Comparison of ENCODE assay signal across 27 cellular contexts in genomic region chr11:61119055-61119454, GRCh38. TPM values are rescaled to one million over a fixed set of nuclear protein-coding genes. Genes with fewer than 3 reads are reported as not detected.
DNase-seq lines count a peak whose midpoint lies in the region; ATAC-seq and TF ChIP-seq lines count a peak whose summit lies in the region.
"Had no signal": no experiment of that assay in that cellular context is flagged by ENCODE, and none has a peak within 500 bp of the region (broad histone marks: within the 10 kb centered on the region; RNA-seq: fewer than 3 reads in every experiment).

No MANE protein-coding gene starts in this region.

- peaks cover 85% of the 10 kb centered on the region for H3K36me3 ChIP-seq in CD4-positive, CD25-positive, alpha-beta regulatory T cell (ENCODE audit: control insufficient read depth, insufficient read depth, low read length)
- H3K36me3 ChIP-seq: pancreas, right atrium auricular region, SJCRH30, transverse colon had no signal

- POLR2A ChIA-PET in WTC11 (lab: Charles Lee) = interaction anchor here (0.6 to 1.0 kb wide), 2 partner anchors 28 to 49 kb away, joined by 3 to 5 read pairs; no protein-coding TSS in a partner anchor

- no peak for TF ChIP-seq CTCF in WTC11 (IDR thresholded peaks at IDR 0.05)

- H3K27ac ChIP-seq in CD4-positive, CD25-positive, alpha-beta regulatory T cell (ENCODE audit: insufficient read depth, low read length, poor library complexity, severe bottlenecking) = peak overlapping the region; percentile 43
- H3K27ac ChIP-seq: 22Rv1, pancreas, right atrium auricular region, SJCRH30, transverse colon had no signal

- no peak for ATAC-seq in CD4-positive, CD25-positive, alpha-beta regulatory T cell (ENCODE audit: low read depth in 2 of 2)
- ATAC-seq in WTC11 (peak; percentile 55), HG02870 (IDR thresholded peaks at IDR 0.05; ENCODE audit: unreplicated experiment) (no peak)
- no peak for ATAC-seq in central memory CD8-positive, alpha-beta T cell (replicated peaks; ENCODE audit: extremely low read depth, poor library complexity, severe bottlenecking)
- ATAC-seq: natural killer cell, Panc1 had no signal

- peaks cover 77% of the 10 kb centered on the region for H3K36me3 Mint-ChIP-seq in T-helper 1 cell treated with Interleukin-12 subunit alpha and Interleukin-12 subunit beta and Interleukin-4 antibody, amounts not matched to agents 30 μg/mL and 1 μg/mL, for 36 hours (ENCODE audit: low read depth)
- peaks cover 59% of the 10 kb centered on the region for H3K36me3 Mint-ChIP-seq in CD4-positive, CD25-positive, alpha-beta regulatory T cell
- no peaks in the 10 kb centered on the region for H3K36me3 Mint-ChIP-seq in WTC11
- H3K36me3 Mint-ChIP-seq in central memory CD8-positive, alpha-beta T cell (ENCODE audit: insufficient read depth) = peaks cover 73% of the 10 kb centered on the region
- H3K36me3 Mint-ChIP-seq: natural killer cell had no signal

- H3K27me3 Mint-ChIP-seq in T-helper 1 cell treated with Interleukin-12 subunit alpha and Interleukin-12 subunit beta and Interleukin-4 antibody, amounts not matched to agents 30 μg/mL and 1 μg/mL, for 36 hours (ENCODE audit: low read depth) = no peaks in the 10 kb centered on the region
- peaks cover 9% of the 10 kb centered on the region for H3K27me3 Mint-ChIP-seq in CD4-positive, CD25-positive, alpha-beta regulatory T cell
- H3K27me3 Mint-ChIP-seq in WTC11 (ENCODE audit: low read depth) = no peaks in the 10 kb centered on the region
- no peaks in the 10 kb centered on the region for H3K27me3 Mint-ChIP-seq in central memory CD8-positive, alpha-beta T cell

- H3K9me3 ChIP-seq in CD4-positive, CD25-positive, alpha-beta regulatory T cell (ENCODE audit: control insufficient read depth in 2 of 2, low read length in 2 of 2) = no peaks in the 10 kb centered on the region
- H3K9me3 ChIP-seq: pancreas, right atrium auricular region, SJCRH30, transverse colon had no signal

- no peak for DNase-seq in T-helper 1 cell
- no peak for DNase-seq in CD4-positive, CD25-positive, alpha-beta regulatory T cell
- no peak for DNase-seq in WTC11 (ENCODE audit: low spot score)
- no peak for DNase-seq in central memory CD8-positive, alpha-beta T cell (ENCODE audit: low spot score in 2 of 2)
- no peak for DNase-seq in NCI-H1092 treated with DMSO at 0.1 percent for 48 hours (lab: John Stamatoyannopoulos, UW)
- DNase-seq in NCI-H524 (lab: John Stamatoyannopoulos, UW) = no peak
- DNase-seq: activated effector memory CD4-positive, alpha-beta T cell treated with Interleukin-2 at 50 U/mL for 16 hours; AML-193; central memory CD4-positive, alpha-beta T cell; dorsolateral prefrontal cortex; head of caudate nucleus; HFFc6; mesendoderm; natural killer cell; NCI-H1105 treated with DMSO at 0.1 percent for 48 hours; NCI-H2081 treated with DMSO at 0.1 percent for 48 hours; SJCRH30; stimulated activated CD4-positive, alpha-beta T cell treated with anti-CD3 and anti-CD28 coated beads, Interleukin-4, amount 100 ng/mL, for 4 hours; transverse colon had no signal

- H3K4me1 Mint-ChIP-seq in T-helper 1 cell treated with Interleukin-12 subunit alpha and Interleukin-12 subunit beta and Interleukin-4 antibody, amounts not matched to agents 30 μg/mL and 1 μg/mL, for 36 hours (ENCODE audit: low read depth) = peaks cover 50% of the 10 kb centered on the region
- peaks cover 16 to 80% (median 54%) of the 10 kb centered on the region in 4 donors for H3K4me1 Mint-ChIP-seq in CD4-positive, CD25-positive, alpha-beta regulatory T cell
- H3K4me1 Mint-ChIP-seq in WTC11 = no peaks in the 10 kb centered on the region
- H3K4me1 Mint-ChIP-seq in central memory CD8-positive, alpha-beta T cell = peaks cover 70% of the 10 kb centered on the region

- H3K27me3 ChIP-seq in CD4-positive, CD25-positive, alpha-beta regulatory T cell (ENCODE audit: control insufficient read depth, insufficient read depth, low read length) = no peaks in the 10 kb centered on the region
- H3K27me3 ChIP-seq: dorsolateral prefrontal cortex, pancreas, right atrium auricular region, SJCRH30, transverse colon had no signal

- H3K4me3 ChIP-seq in CD4-positive, CD25-positive, alpha-beta regulatory T cell (ENCODE audit: low read depth, low read length) = no peak overlapping the region
- H3K4me3 ChIP-seq: pancreas, right atrium auricular region, SJCRH30, transverse colon had no signal

- peaks cover 3% of the 10 kb centered on the region for H3K9me3 Mint-ChIP-seq in T-helper 1 cell treated with Interleukin-12 subunit alpha and Interleukin-12 subunit beta and Interleukin-4 antibody, amounts not matched to agents 30 μg/mL and 1 μg/mL, for 36 hours
- no peaks in the 10 kb centered on the region for H3K9me3 Mint-ChIP-seq in CD4-positive, CD25-positive, alpha-beta regulatory T cell
- no peaks in the 10 kb centered on the region for H3K9me3 Mint-ChIP-seq in WTC11
- H3K9me3 Mint-ChIP-seq in central memory CD8-positive, alpha-beta T cell = no peaks in the 10 kb centered on the region
- H3K9me3 Mint-ChIP-seq: HFFc6, natural killer cell had no signal

- peak overlapping the region; percentile 46 for H3K27ac Mint-ChIP-seq in T-helper 1 cell treated with Interleukin-12 subunit alpha and Interleukin-12 subunit beta and Interleukin-4 antibody, amounts not matched to agents 30 μg/mL and 1 μg/mL, for 36 hours
- H3K27ac Mint-ChIP-seq in CD4-positive, CD25-positive, alpha-beta regulatory T cell = peak overlapping the region; percentile 23 to 98 (median 97)
- H3K27ac Mint-ChIP-seq in WTC11 = no peak overlapping the region
- peak overlapping the region; percentile 92 for H3K27ac Mint-ChIP-seq in central memory CD8-positive, alpha-beta T cell (ENCODE audit: low read depth)
- H3K27ac Mint-ChIP-seq: HFFc6, natural killer cell had no signal

- no peak overlapping the region for H3K4me3 Mint-ChIP-seq in T-helper 1 cell treated with Interleukin-12 subunit alpha and Interleukin-12 subunit beta and Interleukin-4 antibody, amounts not matched to agents 30 μg/mL and 1 μg/mL, for 36 hours
- peak overlapping the region in 2 of 4 donors; percentile 11 to 83 for H3K4me3 Mint-ChIP-seq in CD4-positive, CD25-positive, alpha-beta regulatory T cell
- H3K4me3 Mint-ChIP-seq in WTC11 = no peak overlapping the region
- H3K4me3 Mint-ChIP-seq in central memory CD8-positive, alpha-beta T cell = peak overlapping the region; percentile 63
- H3K4me3 Mint-ChIP-seq: HFFc6 had no signal

- H3K4me1 ChIP-seq in CD4-positive, CD25-positive, alpha-beta regulatory T cell (ENCODE audit: control insufficient read depth, insufficient read depth, low read length, poor library complexity, severe bottlenecking) = peaks cover 54% of the 10 kb centered on the region

- CTCF ChIA-PET in WTC11 (lab: Charles Lee) = interaction anchor here (0.9 to 1.5 kb wide), 2 partner anchors 10 to 288 kb away, joined by 3 to 6 read pairs; no protein-coding TSS in a partner anchor

TF ChIP-seq in WTC11, 78 proteins besides CTCF, POLR2A, EP300 and RAD21 (continues in another document):
- TF ChIP-seq CREM (CRISPR knock-in tag; IDR thresholded peaks at IDR 0.05) (no peak), ZNF281 (CRISPR knock-in tag; IDR thresholded peaks at IDR 0.05) (no peak), ZNF232 (CRISPR knock-in tag; IDR thresholded peaks at IDR 0.05) (no peak), SMAD4 (CRISPR knock-in tag; IDR thresholded peaks at IDR 0.05) (no peak), ATF1 (CRISPR knock-in tag; IDR thresholded peaks at IDR 0.05) (no peak), CBFB (CRISPR knock-in tag; IDR thresholded peaks at IDR 0.05; ENCODE audit: low read depth) (no peak), PRRX2 (CRISPR knock-in tag; IDR thresholded peaks at IDR 0.05) (no peak), ZNF671 (CRISPR knock-in tag; IDR thresholded peaks at IDR 0.05) (no peak)

RNA-seq across cellular contexts. Expression of gene CD5, which starts 16.8 kb away (rescaled TPM):
- total RNA-seq in CD4-positive, CD25-positive, alpha-beta regulatory T cell = 390 TPM
- polyA plus RNA-seq in CD4-positive, CD25-positive, alpha-beta regulatory T cell = 100 to 1,000 TPM; 150 to 253 (median 213) TPM
- 0.30 to 0.37 TPM (median 0.32 TPM) in 3 replicates for total RNA-seq in WTC11 (2021)
- total RNA-seq: astrocyte, HFFc6, NCI-H460 had no signal

RNA-seq across cellular contexts. Expression of gene VPS37C, which starts 42.2 kb away (rescaled TPM):
- 2.8 TPM for total RNA-seq in CD4-positive, CD25-positive, alpha-beta regulatory T cell
- polyA plus RNA-seq in CD4-positive, CD25-positive, alpha-beta regulatory T cell = under 1 TPM; 0.30 to 0.68 (median 0.60) TPM
- 22.2 to 23.9 TPM (median 23.4 TPM) in 3 replicates for total RNA-seq in WTC11 (2021)

Comparison
In these comparisons a context has a peak if more than half of its experiments do, and no peak if none do; other contexts are left out.
1. RNA of gene CD5, which starts 16.8 kb away (total RNA-seq): 390 TPM in CD4-positive, CD25-positive, alpha-beta regulatory T cell (single experiment); 0.30 to 0.37 TPM in WTC11; every median in the first group is over 100 times any median in the second.